In the genomic region with DNA sequence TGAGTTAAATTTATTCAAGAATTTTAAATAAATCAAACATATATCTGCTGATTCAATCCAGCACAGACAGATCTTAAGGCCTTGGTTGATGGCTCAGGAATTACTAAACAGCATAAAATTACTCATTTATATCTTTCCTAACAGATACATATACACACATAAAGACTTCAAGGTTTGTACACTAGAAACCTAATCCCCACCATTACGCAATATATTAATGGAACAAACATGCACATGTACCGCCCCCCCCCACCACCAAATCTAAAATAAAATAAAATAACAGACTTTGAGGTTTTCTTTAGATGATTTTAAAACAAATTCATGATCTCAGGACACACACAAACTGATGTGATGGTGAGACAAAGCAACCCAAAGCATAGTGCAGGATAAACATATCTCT, we compare ENCODE assay signal across 22 cellular contexts.
"Had no signal": no experiment of that assay in that cellular context is flagged by ENCODE, and none has a peak within 500 bp of the region (broad histone marks: within the 10 kb centered on the region; RNA-seq: fewer than 3 reads in every experiment).

No MANE protein-coding gene starts in this region.

- H3K9ac ChIP-seq: parathyroid adenoma had no signal

- DNase-seq: naive thymus-derived CD8-positive, alpha-beta T cell; psoas muscle; spleen; stimulated activated CD4-positive, alpha-beta T cell treated with anti-CD3 and anti-CD28 coated beads, Interleukin-12 subunit alpha, Interleukin-12 subunit beta, amount 100 ng/mL, for 4 hours; stimulated activated CD4-positive, alpha-beta T cell treated with anti-CD3 and anti-CD28 coated beads, Interleukin-4, amount 100 ng/mL, for 1 hour; stimulated activated CD4-positive, alpha-beta T cell treated with anti-CD3 and anti-CD28 coated beads, Interleukin-4, amount 100 ng/mL, for 4 hours; stimulated activated naive CD4-positive, alpha-beta T cell; stimulated activated naive CD8-positive, alpha-beta T cell treated with anti-CD3 and anti-CD28 coated beads, Interleukin-15, amount 100 ng/mL, for 72 hours; stimulated activated naive CD8-positive, alpha-beta T cell treated with anti-CD3 and anti-CD28 coated beads, Interleukin-15, Interleukin-2, amounts not matched to agents 100 U/mL and 50 U/mL, for 24 hours; tibial artery; transverse colon; upper lobe of right lung; uterus had no signal

- H3K4me2 ChIP-seq: smooth muscle cell had no signal

- H3K27ac ChIP-seq: neutrophil, parathyroid adenoma, psoas muscle, skin epidermis, spleen, suprapubic skin, testis, tibial artery, transverse colon, upper lobe of right lung, uterus had no signal

- H3K9me3 ChIP-seq: neutrophil, psoas muscle, spleen, suprapubic skin, testis, tibial artery, transverse colon, upper lobe of right lung, uterus had no signal

- H3K4me3 ChIP-seq: psoas muscle, skin epidermis, smooth muscle cell, spleen, suprapubic skin, testis, tibial artery, transverse colon, upper lobe of right lung, uterus had no signal

- ATAC-seq: naive thymus-derived CD8-positive, alpha-beta T cell; natural killer cell treated with Interleukin-12 subunit alpha and Interleukin-12 subunit beta and Interleukin-15 and Interleukin-18, amount 100 ng/mL, for 72 hours; psoas muscle; sciatic nerve; stimulated activated memory B cell treated with anti-CD40 and anti-IgM and Interleukin-4, amounts not matched to agents 10 μg/mL and 1 μg/mL and 100 μg/mL, for 72 hours; stimulated activated naive CD8-positive, alpha-beta T cell treated with anti-CD3 and anti-CD28 coated beads, Interleukin-15, amount 100 ng/mL, for 72 hours; stimulated activated naive CD8-positive, alpha-beta T cell treated with anti-CD3 and anti-CD28 coated beads, Interleukin-15, Interleukin-2, amounts not matched to agents 100 U/mL and 50 U/mL, for 24 hours; upper lobe of right lung had no signal

- H3K4me1 ChIP-seq: parathyroid adenoma, psoas muscle, spleen, suprapubic skin, testis, tibial artery, transverse colon, upper lobe of right lung, uterus had no signal

- H3K36me3 ChIP-seq: neutrophil, spleen, suprapubic skin, tibial artery, transverse colon, upper lobe of right lung, uterus had no signal

- H2AFZ ChIP-seq: parathyroid adenoma had no signal

- H3K27me3 ChIP-seq: neutrophil, spleen, suprapubic skin, testis, tibial artery, transverse colon, upper lobe of right lung, uterus had no signal
